Comparison of ENCODE assay signal across 1 cellular context in genomic region chr7:1523208-1523607, GRCh38.
TF ChIP-seq lines count a peak whose summit lies in the region.

No MANE protein-coding gene starts in this region.

TF ChIP-seq in HepG2, 621 proteins besides CTCF, POLR2A, EP300 and RAD21 (continued from another document and continues in another):
- TF ChIP-seq PBX2 (CRISPR knock-in tag; IDR thresholded peaks at IDR 0.05): no peak
- no peak for TF ChIP-seq XRCC5 (optimal IDR thresholded peaks at IDR 0.05; ENCODE audit: low read length)
- TF ChIP-seq MIXL1 (CRISPR knock-in tag; IDR thresholded peaks at IDR 0.05): no peak
- no peak for TF ChIP-seq ZNF251 (CRISPR knock-in tag; IDR thresholded peaks at IDR 0.05)
- no peak for TF ChIP-seq ZNF7 (CRISPR knock-in tag; IDR thresholded peaks at IDR 0.05)
- TF ChIP-seq NRL (CRISPR knock-in tag; IDR thresholded peaks at IDR 0.05; ENCODE audit: borderline replicate concordance): 0 out of 2 replicates have a peak, but pooled peaks have one; percentile 18
- no peak for TF ChIP-seq NCOA1 (CRISPR knock-in tag; IDR thresholded peaks at IDR 0.05)
- TF ChIP-seq LBX2 (CRISPR knock-in tag; IDR thresholded peaks at IDR 0.05; ENCODE audit: borderline replicate concordance): no peak
- TF ChIP-seq ZNF597 (CRISPR knock-in tag; IDR thresholded peaks at IDR 0.05): no peak
- TF ChIP-seq ZFP82 (CRISPR knock-in tag; IDR thresholded peaks at IDR 0.05; ENCODE audit: borderline replicate concordance): no peak
- TF ChIP-seq HMGXB4 (CRISPR knock-in tag; IDR thresholded peaks at IDR 0.05; ENCODE audit: borderline replicate concordance in 1 of 2, low read depth in 1 of 2): 0 out of 4 replicates have a peak, but pooled peaks of 1 of the 2 experiments have one; percentile 34
- no peak for TF ChIP-seq SP4 (CRISPR knock-in tag; IDR thresholded peaks at IDR 0.05)
- TF ChIP-seq CSRNP2 (CRISPR knock-in tag; conservative IDR thresholded peaks at IDR 0.05; ENCODE audit: low read depth): no peak
- no peak for TF ChIP-seq GTF2F1 (IDR thresholded peaks at IDR 0.05; ENCODE audit: low read length)
- no peak for TF ChIP-seq SP5 (CRISPR knock-in tag; IDR thresholded peaks at IDR 0.05; ENCODE audit: borderline replicate concordance, low read depth)
- no peak for TF ChIP-seq ZNF263 (CRISPR knock-in tag; IDR thresholded peaks at IDR 0.05)
- TF ChIP-seq ZFX (CRISPR knock-in tag; IDR thresholded peaks at IDR 0.05; ENCODE audit: low read depth): peak; percentile 33; the same call in 1 of the 2 replicates
- no peak for TF ChIP-seq ATF3 (CRISPR knock-in tag; IDR thresholded peaks at IDR 0.05)
- TF ChIP-seq GMEB1 (CRISPR knock-in tag; IDR thresholded peaks at IDR 0.05; ENCODE audit: borderline replicate concordance): no peak
- TF ChIP-seq FOXP4 (CRISPR knock-in tag; IDR thresholded peaks at IDR 0.05): no peak
- TF ChIP-seq ZNF570 (CRISPR knock-in tag; IDR thresholded peaks at IDR 0.05; ENCODE audit: borderline replicate concordance): no peak
- TF ChIP-seq ZC3H13 (CRISPR knock-in tag; IDR thresholded peaks at IDR 0.05): no peak
- peak; percentile 72 for TF ChIP-seq ZNF687 (CRISPR knock-in tag; IDR thresholded peaks at IDR 0.05)
- no peak for TF ChIP-seq ZNF772 (CRISPR knock-in tag; IDR thresholded peaks at IDR 0.05)
- TF ChIP-seq ZNF747 (CRISPR knock-in tag; IDR thresholded peaks at IDR 0.05; ENCODE audit: borderline replicate concordance): no peak
- TF ChIP-seq HNRNPUL1 (IDR thresholded peaks at IDR 0.05; ENCODE audit: low read depth, low read length): no peak
- no peak for TF ChIP-seq GPBP1L1 (CRISPR knock-in tag; IDR thresholded peaks at IDR 0.05)
- TF ChIP-seq RBAK (CRISPR knock-in tag; IDR thresholded peaks at IDR 0.05): peak; percentile 84; the same call in 1 of the 2 replicates
- TF ChIP-seq ZNF552 (CRISPR knock-in tag; IDR thresholded peaks at IDR 0.05; ENCODE audit: borderline replicate concordance): no peak
- no peak for TF ChIP-seq ZNF124 (CRISPR knock-in tag; IDR thresholded peaks at IDR 0.05)
- TF ChIP-seq HNRNPL (IDR thresholded peaks at IDR 0.05; ENCODE audit: low read depth, low read length): 0 out of 2 replicates have a peak, but pooled peaks have one; percentile 27
- no peak for TF ChIP-seq SMC3 (IDR thresholded peaks at IDR 0.05; ENCODE audit: low read length)
- no peak for TF ChIP-seq MBD4 (IDR thresholded peaks at IDR 0.05; ENCODE audit: borderline replicate concordance, low read length)
- no peak for TF ChIP-seq ELF3 (CRISPR knock-in tag; IDR thresholded peaks at IDR 0.05)
- no peak for TF ChIP-seq ARID4A (CRISPR knock-in tag; IDR thresholded peaks at IDR 0.05; ENCODE audit: borderline replicate concordance)
- no peak for TF ChIP-seq ZFP36 (IDR thresholded peaks at IDR 0.05; ENCODE audit: borderline replicate concordance, low read depth, low read length, partially characterized antibody)
- TF ChIP-seq NKX3-1 (CRISPR knock-in tag; IDR thresholded peaks at IDR 0.05): no peak
